In genomic region chr2:205141381-205141780, GRCh38 we compare ENCODE assay signal across 22 cellular contexts.
"Had no signal": no experiment of that assay in that cellular context is flagged by ENCODE, and none has a peak within 500 bp of the region (broad histone marks: within the 10 kb centered on the region; RNA-seq: fewer than 3 reads in every experiment).

No MANE protein-coding gene starts in this region.

- DNase-seq: IMR-90, Karpas-422, KG1, MM.1S, NCI-H1092 treated with DMSO at 0.1 percent for 48 hours, NCI-H1436 treated with DMSO at 0.1 percent for 48 hours, NCI-H1694, NCI-H187 treated with DMSO at 0.1 percent for 48 hours, NCI-H2029 treated with DMSO at 0.1 percent for 48 hours, NCI-H2171 treated with DMSO at 0.1 percent for 48 hours, NCI-H345, NCI-H510A, NCI-H524 treated with DMSO at 0.1 percent for 48 hours, NCI-H69, NCI-H774, Right ventricle myocardium superior, RPMI8226, SIG-M5 had no signal

- H3K9me3 ChIP-seq: SJSA1 had no signal

- H3K4me1 ChIP-seq: SJSA1 had no signal

- H3K27ac ChIP-seq: SJSA1, SK-N-MC had no signal

- H3K4me3 ChIP-seq: SJSA1, SK-N-MC had no signal

- H3K27me3 ChIP-seq: SJSA1 had no signal

- FAIRE-seq: HepG2, RCC 7860 had no signal

- H3K36me3 ChIP-seq: SJSA1 had no signal
